Comparison of ENCODE assay signal across 1 cellular context in the genomic region with DNA sequence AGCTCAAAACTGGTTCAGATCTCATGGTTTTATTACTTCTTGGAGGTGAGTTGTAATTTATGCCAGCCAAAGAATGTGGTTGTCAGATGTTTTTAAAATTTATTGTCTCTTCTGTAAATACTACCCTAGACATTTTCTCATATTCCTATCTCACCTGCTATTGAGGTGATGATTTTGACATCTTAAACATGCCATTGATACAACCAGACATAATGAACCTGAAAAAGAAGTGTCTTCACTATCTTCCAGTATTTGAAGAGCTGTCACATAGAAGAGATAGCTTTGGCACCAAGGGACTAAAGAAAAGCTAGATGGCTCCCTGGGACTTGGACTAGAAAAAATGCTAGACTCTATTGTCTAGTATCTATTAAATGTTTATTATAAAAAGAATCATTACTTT.
TF ChIP-seq lines count a peak whose summit lies in the region.

No MANE protein-coding gene starts in this region.

TF ChIP-seq in neural cell, 6 proteins besides CTCF, POLR2A, EP300 and RAD21 (continued from another document):
- TF ChIP-seq, protein P1, sequence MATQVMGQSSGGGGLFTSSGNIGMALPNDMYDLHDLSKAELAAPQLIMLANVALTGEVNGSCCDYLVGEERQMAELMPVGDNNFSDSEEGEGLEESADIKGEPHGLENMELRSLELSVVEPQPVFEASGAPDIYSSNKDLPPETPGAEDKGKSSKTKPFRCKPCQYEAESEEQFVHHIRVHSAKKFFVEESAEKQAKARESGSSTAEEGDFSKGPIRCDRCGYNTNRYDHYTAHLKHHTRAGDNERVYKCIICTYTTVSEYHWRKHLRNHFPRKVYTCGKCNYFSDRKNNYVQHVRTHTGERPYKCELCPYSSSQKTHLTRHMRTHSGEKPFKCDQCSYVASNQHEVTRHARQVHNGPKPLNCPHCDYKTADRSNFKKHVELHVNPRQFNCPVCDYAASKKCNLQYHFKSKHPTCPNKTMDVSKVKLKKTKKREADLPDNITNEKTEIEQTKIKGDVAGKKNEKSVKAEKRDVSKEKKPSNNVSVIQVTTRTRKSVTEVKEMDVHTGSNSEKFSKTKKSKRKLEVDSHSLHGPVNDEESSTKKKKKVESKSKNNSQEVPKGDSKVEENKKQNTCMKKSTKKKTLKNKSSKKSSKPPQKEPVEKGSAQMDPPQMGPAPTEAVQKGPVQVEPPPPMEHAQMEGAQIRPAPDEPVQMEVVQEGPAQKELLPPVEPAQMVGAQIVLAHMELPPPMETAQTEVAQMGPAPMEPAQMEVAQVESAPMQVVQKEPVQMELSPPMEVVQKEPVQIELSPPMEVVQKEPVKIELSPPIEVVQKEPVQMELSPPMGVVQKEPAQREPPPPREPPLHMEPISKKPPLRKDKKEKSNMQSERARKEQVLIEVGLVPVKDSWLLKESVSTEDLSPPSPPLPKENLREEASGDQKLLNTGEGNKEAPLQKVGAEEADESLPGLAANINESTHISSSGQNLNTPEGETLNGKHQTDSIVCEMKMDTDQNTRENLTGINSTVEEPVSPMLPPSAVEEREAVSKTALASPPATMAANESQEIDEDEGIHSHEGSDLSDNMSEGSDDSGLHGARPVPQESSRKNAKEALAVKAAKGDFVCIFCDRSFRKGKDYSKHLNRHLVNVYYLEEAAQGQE (IDR thresholded peaks at IDR 0.05; ENCODE audit: borderline replicate concordance): peak; percentile 36
